In the genomic region with DNA sequence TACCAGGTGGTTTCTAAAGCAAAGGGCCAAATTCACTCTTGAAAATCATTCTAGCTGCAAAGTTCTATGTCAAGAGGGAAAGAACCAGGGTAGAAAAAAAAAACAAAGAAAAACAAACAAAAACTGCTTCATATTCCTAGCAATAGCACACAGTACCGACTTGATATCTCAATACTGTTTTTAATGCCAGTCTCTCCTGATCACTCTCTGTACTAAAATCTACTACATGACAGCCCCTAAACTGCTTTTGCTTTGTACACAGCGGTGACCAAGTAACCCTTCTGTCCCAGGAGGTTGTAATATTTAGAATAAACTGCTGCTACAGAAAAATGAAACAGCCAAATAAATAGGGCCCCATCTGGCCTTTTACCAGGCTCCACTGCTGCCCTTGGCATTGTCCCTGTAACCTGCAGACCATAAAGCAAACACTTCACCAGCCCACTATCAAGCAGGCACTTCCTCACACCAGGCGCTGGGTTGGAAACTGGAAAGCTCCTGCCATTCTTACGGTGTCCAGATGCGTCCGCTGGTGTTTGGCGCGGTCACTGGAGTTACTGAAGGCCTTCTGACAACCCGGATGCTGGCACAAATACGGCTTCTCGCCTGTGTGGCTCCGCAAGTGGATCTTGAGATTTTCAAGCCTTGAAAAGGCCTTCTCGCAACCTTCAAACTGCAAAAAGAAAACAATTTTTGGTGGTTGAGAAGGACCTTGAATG, we compare ENCODE assay signal across 15 cellular contexts.
A peak's percentile ranks its signal among the peaks of the same experiment; 100 is the strongest.
DNase-seq lines count a peak whose midpoint lies in the region; ATAC-seq, FAIRE-seq and TF ChIP-seq lines count a peak whose summit lies in the region.
"Had no signal": no experiment of that assay in that cellular context is flagged by ENCODE, and none has a peak within 500 bp of the region (broad histone marks: within the 10 kb centered on the region; RNA-seq: fewer than 3 reads in every experiment).

No MANE protein-coding gene starts in this region.

- no peaks in the 10 kb centered on the region for H3K4me1 ChIP-seq in kidney (ENCODE audit: control insufficient read depth in 1 of 2, insufficient read depth in 1 of 2, low read depth in 1 of 2, low read length in 2 of 2)
- H3K4me1 ChIP-seq: esophagus squamous epithelium, parathyroid adenoma had no signal

- POLR2A ChIA-PET in GM10248 (lab: Yijun Ruan, JAX): no interaction called here

- H3K27ac ChIP-seq in kidney (ENCODE audit: low read depth in 2 of 2, low read length in 2 of 2): no peak overlapping the region
- H3K27ac ChIP-seq: esophagus squamous epithelium, parathyroid adenoma, tibial nerve had no signal

- TF ChIP-seq CTCF in kidney (IDR thresholded peaks at IDR 0.05; ENCODE audit: borderline replicate concordance, extremely low read depth, insufficient read depth): no peak
- TF ChIP-seq CTCF in GM10248 (IDR thresholded peaks at IDR 0.05; ENCODE audit: control extremely low read depth, extremely low read depth, low read depth, missing control alignments): no peak

- H3K36me3 ChIP-seq in kidney (ENCODE audit: control insufficient read depth in 1 of 2, insufficient read depth in 2 of 2, low read length in 2 of 2): no peaks in the 10 kb centered on the region
- H3K36me3 ChIP-seq: esophagus squamous epithelium, tibial nerve had no signal

- intact Hi-C loops in Right ventricle myocardium inferior (cut with DNase I): no loop called here
- intact Hi-C loops in cardiac septum (cut with DNase I): no loop called here
- intact Hi-C loops in kidney (cut with DNase I): no loop called here

- peak; percentile 65 for DNase-seq in Right ventricle myocardium inferior (ENCODE audit: missing footprints)
- DNase-seq in cardiac septum (ENCODE audit: low spot score): no peak
- peak; percentile 79 for DNase-seq in SHP77 treated with DMSO at 0.1 percent for 48 hours (lab: John Stamatoyannopoulos, UW)
- peak; percentile 60 for DNase-seq in kidney
- DNase-seq in GM10248 (ENCODE audit: extremely low spot score): no peak
- DNase-seq in occipital lobe (lab: John Stamatoyannopoulos, UW): no peak
- no peak for DNase-seq in kidney glomerular epithelial cell (lab: John Stamatoyannopoulos, UW)
- DNase-seq: activated B cell treated with CpG ODN at 0.5 μM for 24 hours; activated naive CD4-positive, alpha-beta T cell treated with anti-CD3 and anti-CD28 coated beads, Interleukin-2, amount 10 ng/mL, durations not matched to agents 7 days and 5 days; esophagus squamous epithelium; NCI-H1105; PC-3 had no signal

- CTCF ChIA-PET in GM10248 (lab: Yijun Ruan, JAX): no interaction called here

- no peak overlapping the region for H3K4me3 ChIP-seq in kidney (ENCODE audit: low read length in 2 of 2)
- H3K4me3 ChIP-seq: esophagus squamous epithelium, tibial nerve had no signal

- no peak overlapping the region for H3K9ac ChIP-seq in kidney (ENCODE audit: low read length in 2 of 2)
- H3K9ac ChIP-seq: parathyroid adenoma had no signal

- no peak for FAIRE-seq in kidney (lab: Jason Lieb, UNC)

- H3K9me3 ChIP-seq in kidney (ENCODE audit: control insufficient read depth in 1 of 2, low read length in 2 of 2): no peaks in the 10 kb centered on the region
- H3K9me3 ChIP-seq: esophagus squamous epithelium, tibial nerve had no signal

- ATAC-seq in Right ventricle myocardium inferior (peak; percentile 93), GM21825 (IDR thresholded peaks at IDR 0.05; ENCODE audit: unreplicated experiment) (no peak)
- ATAC-seq: PC-3 had no signal

Comparison
In these comparisons a context has a peak if more than half of its experiments do, and no peak if none do; other contexts are left out.
1. DNase-seq: peak in Right ventricle myocardium inferior (single experiment), SHP77 treated with DMSO at 0.1 percent for 48 hours (single experiment) and kidney (single experiment); none in cardiac septum (single experiment), GM10248 (single experiment), occipital lobe (single experiment) and kidney glomerular epithelial cell (single experiment).